Comparison of ENCODE assay signal across 2 cellular contexts in the genomic region with DNA sequence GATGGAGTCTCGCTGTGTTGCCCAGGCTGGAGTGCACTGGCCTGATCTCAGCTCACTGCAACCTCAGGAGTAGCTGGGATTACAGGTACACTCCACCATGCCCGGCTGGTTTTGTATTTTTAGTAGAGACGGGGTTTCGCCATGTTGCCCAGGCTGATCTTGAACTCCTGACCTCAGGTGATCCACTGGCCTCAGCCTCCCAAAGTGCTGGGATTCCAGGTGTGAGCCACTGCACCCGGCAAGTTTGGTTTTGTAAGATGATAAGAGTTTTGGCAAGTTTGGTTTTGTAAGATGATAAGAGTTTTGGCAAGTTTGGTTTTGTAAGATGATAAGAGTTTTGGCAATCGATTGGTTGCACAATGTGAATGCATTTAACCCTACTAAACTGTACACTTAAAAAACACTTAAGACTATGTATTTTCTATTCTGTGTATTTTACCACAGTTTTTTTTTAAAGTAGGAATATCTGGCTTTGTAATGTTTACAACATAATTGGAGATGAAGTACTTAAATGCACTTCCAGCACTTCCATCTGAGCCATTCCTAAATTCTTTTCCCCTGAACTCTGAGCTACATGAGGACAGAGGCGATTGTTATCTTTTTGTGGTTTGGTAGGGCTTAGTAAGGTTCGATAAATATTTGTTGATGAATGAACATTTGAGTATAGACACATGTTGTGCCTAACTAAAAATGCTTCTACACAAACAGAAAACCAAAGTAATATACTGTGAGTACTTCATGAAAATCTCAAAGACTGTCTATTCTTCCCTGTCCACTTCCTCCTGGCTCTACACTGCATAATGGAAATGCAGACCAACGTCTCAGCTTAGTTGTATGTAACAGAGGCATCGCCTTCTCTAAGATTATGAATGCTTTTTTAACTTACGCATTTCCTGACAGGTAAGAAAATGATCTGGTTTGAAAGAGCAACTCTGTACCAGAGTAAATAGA.
TF ChIP-seq lines count a peak whose summit lies in the region.

No MANE protein-coding gene starts in this region.

TF ChIP-seq in WTC11, 78 proteins besides CTCF, POLR2A, EP300 and RAD21:
- TF ChIP-seq ZNF121 (CRISPR knock-in tag; IDR thresholded peaks at IDR 0.05) (no peak), EMX1 (CRISPR knock-in tag; IDR thresholded peaks at IDR 0.05) (no peak), KAT7 (CRISPR knock-in tag; IDR thresholded peaks at IDR 0.05; ENCODE audit: borderline replicate concordance) (no peak), ARID4B (CRISPR knock-in tag; IDR thresholded peaks at IDR 0.05; ENCODE audit: borderline replicate concordance) (no peak), NR3C1 (CRISPR knock-in tag; conservative IDR thresholded peaks at IDR 0.05; ENCODE audit: low read depth) (no peak), ERG (CRISPR knock-in tag; IDR thresholded peaks at IDR 0.05) (no peak), STAT6 (CRISPR knock-in tag; conservative IDR thresholded peaks at IDR 0.05; ENCODE audit: low read depth) (no peak), ZNF416 (CRISPR knock-in tag; IDR thresholded peaks at IDR 0.05) (no peak), NR2C2 (CRISPR knock-in tag; IDR thresholded peaks at IDR 0.05) (no peak), IRF2 (CRISPR knock-in tag; IDR thresholded peaks at IDR 0.05; ENCODE audit: borderline replicate concordance, low read depth) (no peak), CBFB (CRISPR knock-in tag; IDR thresholded peaks at IDR 0.05; ENCODE audit: low read depth) (no peak), ZNF263 (CRISPR knock-in tag; IDR thresholded peaks at IDR 0.05; ENCODE audit: low read depth) (no peak), FOXJ3 (CRISPR knock-in tag; IDR thresholded peaks at IDR 0.05; ENCODE audit: borderline replicate concordance) (no peak), ZNF138 (CRISPR knock-in tag; conservative IDR thresholded peaks at IDR 0.05) (no peak), ZNF423 (CRISPR knock-in tag; IDR thresholded peaks at IDR 0.05) (no peak)
- TF ChIP-seq, protein P1, sequence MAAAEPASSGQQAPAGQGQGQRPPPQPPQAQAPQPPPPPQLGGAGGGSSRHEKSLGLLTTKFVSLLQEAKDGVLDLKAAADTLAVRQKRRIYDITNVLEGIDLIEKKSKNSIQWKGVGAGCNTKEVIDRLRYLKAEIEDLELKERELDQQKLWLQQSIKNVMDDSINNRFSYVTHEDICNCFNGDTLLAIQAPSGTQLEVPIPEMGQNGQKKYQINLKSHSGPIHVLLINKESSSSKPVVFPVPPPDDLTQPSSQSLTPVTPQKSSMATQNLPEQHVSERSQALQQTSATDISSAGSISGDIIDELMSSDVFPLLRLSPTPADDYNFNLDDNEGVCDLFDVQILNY (CRISPR knock-in tag; IDR thresholded peaks at IDR 0.05), result no peak

TF ChIP-seq in GM23338, 12 proteins besides CTCF, POLR2A, EP300 and RAD21:
- TF ChIP-seq EZH2 (IDR thresholded peaks at IDR 0.05; ENCODE audit: low read depth, unreplicated experiment), result no peak
- no peak for TF ChIP-seq ETS1 (IDR thresholded peaks at IDR 0.05)
- TF ChIP-seq JUNB (IDR thresholded peaks at IDR 0.05; ENCODE audit: unreplicated experiment), result no peak
- no peak for TF ChIP-seq STAT1 (IDR thresholded peaks at IDR 0.05; ENCODE audit: unreplicated experiment)
- no peak for TF ChIP-seq NANOG (IDR thresholded peaks at IDR 0.05; ENCODE audit: borderline replicate concordance)
TF ChIP-seq in GM23338: peak in this region for 0.
